2 cellular contexts compared by ENCODE assay signal in the genomic region with DNA sequence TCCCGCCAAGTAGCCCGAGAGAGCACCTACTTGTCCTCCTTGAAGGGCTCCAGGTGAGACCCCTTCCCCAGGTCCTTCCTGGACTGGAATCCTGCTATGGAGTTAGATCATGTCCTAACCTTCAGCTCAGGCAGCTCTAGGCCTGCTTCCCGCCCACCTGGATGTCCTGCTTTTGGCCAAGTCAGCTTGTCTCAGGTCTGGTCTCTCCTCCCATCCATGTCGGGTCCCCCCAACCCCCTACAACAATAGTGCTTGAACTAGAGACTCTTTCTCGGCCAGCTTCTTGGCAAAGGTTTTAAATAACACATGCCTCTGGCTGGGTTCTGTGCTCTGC.
TF ChIP-seq lines count a peak whose summit lies in the region.

No MANE protein-coding gene starts in this region.

TF ChIP-seq in SK-N-SH, 30 proteins besides CTCF, POLR2A, EP300 and RAD21 (continued from another document):
- TF ChIP-seq, protein P1, sequence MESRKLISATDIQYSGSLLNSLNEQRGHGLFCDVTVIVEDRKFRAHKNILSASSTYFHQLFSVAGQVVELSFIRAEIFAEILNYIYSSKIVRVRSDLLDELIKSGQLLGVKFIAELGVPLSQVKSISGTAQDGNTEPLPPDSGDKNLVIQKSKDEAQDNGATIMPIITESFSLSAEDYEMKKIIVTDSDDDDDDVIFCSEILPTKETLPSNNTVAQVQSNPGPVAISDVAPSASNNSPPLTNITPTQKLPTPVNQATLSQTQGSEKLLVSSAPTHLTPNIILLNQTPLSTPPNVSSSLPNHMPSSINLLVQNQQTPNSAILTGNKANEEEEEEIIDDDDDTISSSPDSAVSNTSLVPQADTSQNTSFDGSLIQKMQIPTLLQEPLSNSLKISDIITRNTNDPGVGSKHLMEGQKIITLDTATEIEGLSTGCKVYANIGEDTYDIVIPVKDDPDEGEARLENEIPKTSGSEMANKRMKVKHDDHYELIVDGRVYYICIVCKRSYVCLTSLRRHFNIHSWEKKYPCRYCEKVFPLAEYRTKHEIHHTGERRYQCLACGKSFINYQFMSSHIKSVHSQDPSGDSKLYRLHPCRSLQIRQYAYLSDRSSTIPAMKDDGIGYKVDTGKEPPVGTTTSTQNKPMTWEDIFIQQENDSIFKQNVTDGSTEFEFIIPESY (IDR thresholded peaks at IDR 0.05; ENCODE audit: borderline replicate concordance, low read depth): no peak
- TF ChIP-seq IRF3 (IDR thresholded peaks at IDR 0.05; ENCODE audit: low read depth, low read length): no peak
- no peak for TF ChIP-seq FOXJ3 (CRISPR knock-in tag; IDR thresholded peaks at IDR 0.05)
- no peak for TF ChIP-seq CHD2 (IDR thresholded peaks at IDR 0.05; ENCODE audit: low read length, partially characterized antibody)
- TF ChIP-seq, protein P2, sequence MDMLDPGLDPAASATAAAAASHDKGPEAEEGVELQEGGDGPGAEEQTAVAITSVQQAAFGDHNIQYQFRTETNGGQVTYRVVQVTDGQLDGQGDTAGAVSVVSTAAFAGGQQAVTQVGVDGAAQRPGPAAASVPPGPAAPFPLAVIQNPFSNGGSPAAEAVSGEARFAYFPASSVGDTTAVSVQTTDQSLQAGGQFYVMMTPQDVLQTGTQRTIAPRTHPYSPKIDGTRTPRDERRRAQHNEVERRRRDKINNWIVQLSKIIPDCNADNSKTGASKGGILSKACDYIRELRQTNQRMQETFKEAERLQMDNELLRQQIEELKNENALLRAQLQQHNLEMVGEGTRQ (IDR thresholded peaks at IDR 0.05; ENCODE audit: borderline replicate concordance, low read depth, low read length): no peak
- no peak for TF ChIP-seq POLR2AphosphoS5 (IDR thresholded peaks at IDR 0.05; ENCODE audit: low read depth, low read length)
- no peak for TF ChIP-seq EZH2phosphoT487 (IDR thresholded peaks at IDR 0.05; ENCODE audit: borderline replicate concordance, low read depth)
- no peak for TF ChIP-seq USF1 (IDR thresholded peaks at IDR 0.05; ENCODE audit: borderline replicate concordance, low read depth)
- TF ChIP-seq GATA2 (CRISPR knock-in tag; IDR thresholded peaks at IDR 0.05): no peak

TF ChIP-seq in SK-N-SH treated with all-trans-retinoic acid at 6 μM for 48 hours, 23 proteins besides CTCF, POLR2A, EP300 and RAD21 (continued from another document):
- TF ChIP-seq, protein P3, sequence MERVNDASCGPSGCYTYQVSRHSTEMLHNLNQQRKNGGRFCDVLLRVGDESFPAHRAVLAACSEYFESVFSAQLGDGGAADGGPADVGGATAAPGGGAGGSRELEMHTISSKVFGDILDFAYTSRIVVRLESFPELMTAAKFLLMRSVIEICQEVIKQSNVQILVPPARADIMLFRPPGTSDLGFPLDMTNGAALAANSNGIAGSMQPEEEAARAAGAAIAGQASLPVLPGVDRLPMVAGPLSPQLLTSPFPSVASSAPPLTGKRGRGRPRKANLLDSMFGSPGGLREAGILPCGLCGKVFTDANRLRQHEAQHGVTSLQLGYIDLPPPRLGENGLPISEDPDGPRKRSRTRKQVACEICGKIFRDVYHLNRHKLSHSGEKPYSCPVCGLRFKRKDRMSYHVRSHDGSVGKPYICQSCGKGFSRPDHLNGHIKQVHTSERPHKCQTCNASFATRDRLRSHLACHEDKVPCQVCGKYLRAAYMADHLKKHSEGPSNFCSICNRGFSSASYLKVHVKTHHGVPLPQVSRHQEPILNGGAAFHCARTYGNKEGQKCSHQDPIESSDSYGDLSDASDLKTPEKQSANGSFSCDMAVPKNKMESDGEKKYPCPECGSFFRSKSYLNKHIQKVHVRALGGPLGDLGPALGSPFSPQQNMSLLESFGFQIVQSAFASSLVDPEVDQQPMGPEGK (CRISPR knock-in tag; IDR thresholded peaks at IDR 0.05; ENCODE audit: borderline replicate concordance): no peak
- TF ChIP-seq TCF4 (CRISPR knock-in tag; IDR thresholded peaks at IDR 0.05; ENCODE audit: borderline replicate concordance): no peak
- TF ChIP-seq, protein P4, sequence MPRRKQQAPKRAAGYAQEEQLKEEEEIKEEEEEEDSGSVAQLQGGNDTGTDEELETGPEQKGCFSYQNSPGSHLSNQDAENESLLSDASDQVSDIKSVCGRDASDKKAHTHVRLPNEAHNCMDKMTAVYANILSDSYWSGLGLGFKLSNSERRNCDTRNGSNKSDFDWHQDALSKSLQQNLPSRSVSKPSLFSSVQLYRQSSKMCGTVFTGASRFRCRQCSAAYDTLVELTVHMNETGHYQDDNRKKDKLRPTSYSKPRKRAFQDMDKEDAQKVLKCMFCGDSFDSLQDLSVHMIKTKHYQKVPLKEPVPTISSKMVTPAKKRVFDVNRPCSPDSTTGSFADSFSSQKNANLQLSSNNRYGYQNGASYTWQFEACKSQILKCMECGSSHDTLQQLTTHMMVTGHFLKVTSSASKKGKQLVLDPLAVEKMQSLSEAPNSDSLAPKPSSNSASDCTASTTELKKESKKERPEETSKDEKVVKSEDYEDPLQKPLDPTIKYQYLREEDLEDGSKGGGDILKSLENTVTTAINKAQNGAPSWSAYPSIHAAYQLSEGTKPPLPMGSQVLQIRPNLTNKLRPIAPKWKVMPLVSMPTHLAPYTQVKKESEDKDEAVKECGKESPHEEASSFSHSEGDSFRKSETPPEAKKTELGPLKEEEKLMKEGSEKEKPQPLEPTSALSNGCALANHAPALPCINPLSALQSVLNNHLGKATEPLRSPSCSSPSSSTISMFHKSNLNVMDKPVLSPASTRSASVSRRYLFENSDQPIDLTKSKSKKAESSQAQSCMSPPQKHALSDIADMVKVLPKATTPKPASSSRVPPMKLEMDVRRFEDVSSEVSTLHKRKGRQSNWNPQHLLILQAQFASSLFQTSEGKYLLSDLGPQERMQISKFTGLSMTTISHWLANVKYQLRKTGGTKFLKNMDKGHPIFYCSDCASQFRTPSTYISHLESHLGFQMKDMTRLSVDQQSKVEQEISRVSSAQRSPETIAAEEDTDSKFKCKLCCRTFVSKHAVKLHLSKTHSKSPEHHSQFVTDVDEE (CRISPR knock-in tag; IDR thresholded peaks at IDR 0.05): no peak
- TF ChIP-seq CSDC2 (CRISPR knock-in tag; IDR thresholded peaks at IDR 0.05): no peak
- TF ChIP-seq, protein P5, sequence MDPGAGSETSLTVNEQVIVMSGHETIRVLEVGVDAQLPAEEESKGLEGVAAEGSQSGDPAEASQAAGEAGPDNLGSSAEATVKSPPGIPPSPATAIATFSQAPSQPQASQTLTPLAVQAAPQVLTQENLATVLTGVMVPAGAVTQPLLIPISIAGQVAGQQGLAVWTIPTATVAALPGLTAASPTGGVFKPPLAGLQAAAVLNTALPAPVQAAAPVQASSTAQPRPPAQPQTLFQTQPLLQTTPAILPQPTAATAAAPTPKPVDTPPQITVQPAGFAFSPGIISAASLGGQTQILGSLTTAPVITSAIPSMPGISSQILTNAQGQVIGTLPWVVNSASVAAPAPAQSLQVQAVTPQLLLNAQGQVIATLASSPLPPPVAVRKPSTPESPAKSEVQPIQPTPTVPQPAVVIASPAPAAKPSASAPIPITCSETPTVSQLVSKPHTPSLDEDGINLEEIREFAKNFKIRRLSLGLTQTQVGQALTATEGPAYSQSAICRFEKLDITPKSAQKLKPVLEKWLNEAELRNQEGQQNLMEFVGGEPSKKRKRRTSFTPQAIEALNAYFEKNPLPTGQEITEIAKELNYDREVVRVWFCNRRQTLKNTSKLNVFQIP (CRISPR knock-in tag; IDR thresholded peaks at IDR 0.05; ENCODE audit: borderline replicate concordance, low read depth): no peak
- TF ChIP-seq SNAI2 (CRISPR knock-in tag; IDR thresholded peaks at IDR 0.05): no peak
- TF ChIP-seq ZNF565 (CRISPR knock-in tag; conservative IDR thresholded peaks at IDR 0.05; ENCODE audit: low read depth): no peak
- TF ChIP-seq ZNF8 (CRISPR knock-in tag; IDR thresholded peaks at IDR 0.05): no peak
